In the genomic region with DNA sequence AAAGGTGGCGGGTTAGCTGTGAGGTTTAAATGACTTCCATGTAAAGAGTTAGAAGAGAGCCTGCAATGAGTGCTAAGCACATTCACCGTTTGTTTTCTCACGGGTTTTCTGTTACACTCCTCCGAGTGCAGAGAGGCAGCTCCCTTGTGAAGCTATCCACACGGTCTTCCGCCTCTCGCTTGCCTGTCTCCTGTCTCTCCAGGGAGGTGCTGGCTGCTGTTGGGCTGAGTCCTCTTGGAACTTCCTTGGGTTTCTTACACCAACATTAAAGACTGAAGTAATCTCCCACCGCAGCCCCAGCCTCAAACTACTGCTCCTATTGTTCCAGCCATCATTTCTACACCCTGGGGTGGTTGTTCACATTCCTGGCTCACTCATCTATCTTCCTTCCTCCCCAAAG, we compare ENCODE assay signal across 10 cellular contexts. TPM values are rescaled to one million over a fixed set of nuclear protein-coding genes. Genes with fewer than 3 reads are reported as not detected.
A peak's percentile ranks its signal among the peaks of the same experiment; 100 is the strongest.
DNase-seq lines count a peak whose midpoint lies in the region; ATAC-seq, FAIRE-seq and TF ChIP-seq lines count a peak whose summit lies in the region.
"Had no signal": no experiment of that assay in that cellular context is flagged by ENCODE, and none has a peak within 500 bp of the region (broad histone marks: within the 10 kb centered on the region; RNA-seq: fewer than 3 reads in every experiment).

No MANE protein-coding gene starts in this region.

- no peak overlapping the region for H3K9ac ChIP-seq in muscle layer of colon (ENCODE audit: low read length)

- POLR2A ChIA-PET in A549 (lab: Yijun Ruan, JAX), result no interaction called here

- H3K36me3 ChIP-seq in muscle layer of colon (ENCODE audit: insufficient read depth, low read length) (no peaks in the 10 kb centered on the region), adrenal gland (replicated peaks in 1 of 2) (no peaks in the 10 kb centered on the region)

- H3K4me1 ChIP-seq in A549 (peaks cover 76% of the 10 kb centered on the region), muscle layer of colon (ENCODE audit: insufficient read depth, low read length) (peaks cover 87% of the 10 kb centered on the region), adrenal gland (replicated peaks in 1 of 2) (peaks cover 48 to 66% of the 10 kb centered on the region in 2 donors)

- H3K4me1 Mint-ChIP-seq in stimulated activated naive B cell treated with anti-CD40 and anti-IgM and Interleukin-4, amounts not matched to agents 10 μg/mL and 1 μg/mL and 100 μg/mL, for 72 hours, result peaks cover 40 to 76% of the 10 kb centered on the region in 2 donors

- H3K9me3 ChIP-seq in A549 (no peaks in the 10 kb centered on the region), muscle layer of colon (ENCODE audit: low read length) (no peaks in the 10 kb centered on the region), adrenal gland (replicated peaks in 1 of 3) (no peaks in the 10 kb centered on the region)

- DNase-seq in A549 (ENCODE audit: low read depth in 1 of 2, low spot score in 1 of 2), result no peak
- peak; percentile 48 for DNase-seq in HT1080 (ENCODE audit: low read depth)
- peak; percentile 76 for DNase-seq in astrocyte of the spinal cord (ENCODE audit: low read depth, low spot score)
- DNase-seq in adrenal gland, result no peak
- no peak for DNase-seq in NCI-H2171 treated with DMSO at 0.1 percent for 48 hours (lab: John Stamatoyannopoulos, UW)
- DNase-seq in stimulated activated naive B cell treated with anti-CD40 and anti-IgM and Interleukin-4, amounts not matched to agents 10 μg/mL and 1 μg/mL and 100 μg/mL, for 72 hours, result no peak
- DNase-seq: NCI-H526 treated with DMSO at 0.1 percent for 48 hours had no signal

- no peak for TF ChIP-seq RAD21 in A549 (conservative IDR thresholded peaks at IDR 0.05 in 1 of 2, IDR thresholded peaks at IDR 0.05 in 1 of 2)

- no peak for TF ChIP-seq EP300 in A549 (IDR thresholded peaks at IDR 0.05)

- H3K27ac Mint-ChIP-seq in stimulated activated naive B cell treated with anti-CD40 and anti-IgM and Interleukin-4, amounts not matched to agents 10 μg/mL and 1 μg/mL and 100 μg/mL, for 72 hours, result no peak overlapping the region

- TF ChIP-seq POLR2A in A549 (IDR thresholded peaks at IDR 0.05; ENCODE audit: low read length), result no peak
- TF ChIP-seq POLR2A in adrenal gland (IDR thresholded peaks at IDR 0.05), result no peak

- no peaks in the 10 kb centered on the region for H3K27me3 Mint-ChIP-seq in stimulated activated naive B cell treated with anti-CD40 and anti-IgM and Interleukin-4, amounts not matched to agents 10 μg/mL and 1 μg/mL and 100 μg/mL, for 72 hours

- H3K9me3 Mint-ChIP-seq in stimulated activated naive B cell treated with anti-CD40 and anti-IgM and Interleukin-4, amounts not matched to agents 10 μg/mL and 1 μg/mL and 100 μg/mL, for 72 hours, result no peaks in the 10 kb centered on the region

- peak overlapping the region; percentile 99; the same call in 1 of the 3 replicates for H3K4me2 ChIP-seq in A549

- no peak overlapping the region for H3K4me3 ChIP-seq in A549
- no peak overlapping the region for H3K4me3 ChIP-seq in astrocyte of the spinal cord (ENCODE audit: low read depth, low read length)
- H3K4me3 ChIP-seq in muscle layer of colon (ENCODE audit: low read depth in 1 of 2, low read length in 2 of 2), result peak overlapping the region in 1 of 2 donors; percentile 7
- no peak overlapping the region for H3K4me3 ChIP-seq in adrenal gland

- H3K4me3 Mint-ChIP-seq in stimulated activated naive B cell treated with anti-CD40 and anti-IgM and Interleukin-4, amounts not matched to agents 10 μg/mL and 1 μg/mL and 100 μg/mL, for 72 hours, result no peak overlapping the region

- ATAC-seq in A549, result no peak
- ATAC-seq in stimulated activated naive B cell treated with anti-CD40 and anti-IgM and Interleukin-4, amounts not matched to agents 10 μg/mL and 1 μg/mL and 100 μg/mL, for 72 hours (replicated peaks), result no peak
- no peak for ATAC-seq in GM21576 (IDR thresholded peaks at IDR 0.05; ENCODE audit: unreplicated experiment)

- in situ Hi-C loops in astrocyte of the spinal cord (cut with HindIII; ENCODE audit: low sequenced_read_pairs), result no loop called here

- peaks cover 10 to 24% of the 10 kb centered on the region in 2 donors for H3K36me3 Mint-ChIP-seq in stimulated activated naive B cell treated with anti-CD40 and anti-IgM and Interleukin-4, amounts not matched to agents 10 μg/mL and 1 μg/mL and 100 μg/mL, for 72 hours

- WGBS in A549 (ENCODE audit: missing lambda C conversion rate), result 75% methylated on average over 8 of the region's 8 CpGs
- 71 to 76% (median 75%) methylated on average over 8 of the region's 8 CpGs for WGBS in adrenal gland, 4 donors

- TF ChIP-seq CTCF in A549 (IDR thresholded peaks at IDR 0.05) (no peak), astrocyte of the spinal cord (IDR thresholded peaks at IDR 0.05; ENCODE audit: low read depth, low read length) (no peak), adrenal gland (IDR thresholded peaks at IDR 0.05) (no peak)

- FAIRE-seq in A549 (lab: Jason Lieb, UNC), result no peak
- FAIRE-seq: G401.6 had no signal

- H3K27ac ChIP-seq in A549 (peak overlapping the region; percentile 3 to 75; a peak in 3 of 6 replicates), muscle layer of colon (ENCODE audit: low read depth, low read length) (peak overlapping the region; percentile 83), adrenal gland (peak overlapping the region in 2 of 5 donors; percentile 97 to 98)

- CTCF ChIA-PET in A549 (lab: Yijun Ruan, JAX), result interaction anchor here (0.6 to 2.4 kb wide), 4 partner anchors 10 to 119 kb away, joined by 3 to 7 read pairs (median 3); no protein-coding TSS in a partner anchor

- H3K27me3 ChIP-seq in muscle layer of colon (ENCODE audit: control insufficient read depth in 1 of 2, insufficient read depth in 2 of 2, low read length in 2 of 2) (no peaks in the 10 kb centered on the region), adrenal gland (no peaks in the 10 kb centered on the region)

- intact Hi-C loops in adrenal gland (cut with DNase I), result no loop called here

TF ChIP-seq in A549, 52 proteins besides CTCF, POLR2A, EP300 and RAD21 (continues in another document):
- TF ChIP-seq RCOR1 (IDR thresholded peaks at IDR 0.05; ENCODE audit: low read depth, low read length), result no peak
- TF ChIP-seq EHF (CRISPR knock-in tag; IDR thresholded peaks at IDR 0.05), result no peak
- no peak for TF ChIP-seq HOXA7 (CRISPR knock-in tag; IDR thresholded peaks at IDR 0.05)
- TF ChIP-seq KDM1A (IDR thresholded peaks at IDR 0.05; ENCODE audit: low read depth), result no peak
- TF ChIP-seq ZC3H11A (IDR thresholded peaks at IDR 0.05), result no peak
- TF ChIP-seq, protein P1, sequence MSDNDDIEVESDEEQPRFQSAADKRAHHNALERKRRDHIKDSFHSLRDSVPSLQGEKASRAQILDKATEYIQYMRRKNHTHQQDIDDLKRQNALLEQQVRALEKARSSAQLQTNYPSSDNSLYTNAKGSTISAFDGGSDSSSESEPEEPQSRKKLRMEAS (IDR thresholded peaks at IDR 0.05), result no peak
- TF ChIP-seq KDM5A (IDR thresholded peaks at IDR 0.05), result no peak
- TF ChIP-seq, protein P2, sequence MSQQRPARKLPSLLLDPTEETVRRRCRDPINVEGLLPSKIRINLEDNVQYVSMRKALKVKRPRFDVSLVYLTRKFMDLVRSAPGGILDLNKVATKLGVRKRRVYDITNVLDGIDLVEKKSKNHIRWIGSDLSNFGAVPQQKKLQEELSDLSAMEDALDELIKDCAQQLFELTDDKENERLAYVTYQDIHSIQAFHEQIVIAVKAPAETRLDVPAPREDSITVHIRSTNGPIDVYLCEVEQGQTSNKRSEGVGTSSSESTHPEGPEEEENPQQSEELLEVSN (IDR thresholded peaks at IDR 0.05; ENCODE audit: borderline replicate concordance, low read depth), result no peak
- no peak for TF ChIP-seq FOSB (CRISPR knock-in tag; IDR thresholded peaks at IDR 0.05)
- TF ChIP-seq, protein P3, sequence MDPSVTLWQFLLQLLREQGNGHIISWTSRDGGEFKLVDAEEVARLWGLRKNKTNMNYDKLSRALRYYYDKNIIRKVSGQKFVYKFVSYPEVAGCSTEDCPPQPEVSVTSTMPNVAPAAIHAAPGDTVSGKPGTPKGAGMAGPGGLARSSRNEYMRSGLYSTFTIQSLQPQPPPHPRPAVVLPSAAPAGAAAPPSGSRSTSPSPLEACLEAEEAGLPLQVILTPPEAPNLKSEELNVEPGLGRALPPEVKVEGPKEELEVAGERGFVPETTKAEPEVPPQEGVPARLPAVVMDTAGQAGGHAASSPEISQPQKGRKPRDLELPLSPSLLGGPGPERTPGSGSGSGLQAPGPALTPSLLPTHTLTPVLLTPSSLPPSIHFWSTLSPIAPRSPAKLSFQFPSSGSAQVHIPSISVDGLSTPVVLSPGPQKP (IDR thresholded peaks at IDR 0.05; ENCODE audit: low read depth, low read length), result no peak
- TF ChIP-seq JUN (IDR thresholded peaks at IDR 0.05), result no peak
- no peak for TF ChIP-seq RNF2 (IDR thresholded peaks at IDR 0.05; ENCODE audit: borderline replicate concordance, low read depth)
- TF ChIP-seq ZSCAN20 (CRISPR knock-in tag; IDR thresholded peaks at IDR 0.05), result no peak
- no peak for TF ChIP-seq ESRRA (IDR thresholded peaks at IDR 0.05; ENCODE audit: borderline replicate concordance, low read length)

RNA-seq across cellular contexts. Expression of a gene that starts 14.3 kb away (rescaled TPM):
- polyA plus RNA-seq in A549 (2011; rRNA removed) (73.2 and 77.0 TPM in 2 replicates), A549 (2017; fragmentation: RNase III; extraction: RNeasy Plus Mini Kit Qiagen cat#74134 plus additional on column Dnase treatment) (41.8 to 48.3 TPM (median 45.8 TPM) in 3 replicates), adrenal gland (10 to 100 TPM; 16.8 to 57.6 (median 24.5) TPM)
- 22.5 and 29.6 TPM in 2 replicates for polyA plus RNA-seq in A549 (2012; cell fraction: cytosol; rRNA removed)
- polyA plus RNA-seq in A549 (2012; cell fraction: nucleus; rRNA removed), result 30.1 and 31.2 TPM in 2 replicates
- polyA minus RNA-seq in A549 (2011; rRNA and poly(A)+ RNA removed), result 54.6 and 62.5 TPM in 2 replicates
- total RNA-seq in HT1080 (2014; rRNA removed; shearing (Covaris generic)), result 61.6 and 73.2 TPM in 2 replicates
- polyA plus RNA-seq in HT1080 (2015; cell fraction: cytosol; rRNA removed), result 57.4 and 68.9 TPM in 2 replicates
- 66.0 and 71.5 TPM in 2 replicates for polyA plus RNA-seq in HT1080 (2015; cell fraction: nucleus; rRNA removed)
- 100 to 1,000 TPM in 2 of 8 donors, 10 to 100 TPM in 6; 56.2 to 102 (median 87.6) TPM for total RNA-seq in adrenal gland

RNA-seq across cellular contexts. Expression of a gene that starts 41.3 kb away (rescaled TPM):
- polyA plus RNA-seq in A549 (2011; rRNA removed) (10.6 and 17.4 TPM in 2 replicates), A549 (2017; fragmentation: RNase III; extraction: RNeasy Plus Mini Kit Qiagen cat#74134 plus additional on column Dnase treatment) (8.7 to 10.0 TPM (median 9.1 TPM) in 3 replicates), adrenal gland (10 to 100 TPM; 18.7 to 37.7 (median 20.9) TPM)
- polyA plus RNA-seq in A549 (2012; cell fraction: cytosol; rRNA removed), result 11.0 and 11.8 TPM in 2 replicates
- 41.8 and 42.7 TPM in 2 replicates for polyA plus RNA-seq in A549 (2012; cell fraction: nucleus; rRNA removed)
- polyA minus RNA-seq in A549 (2011; rRNA and poly(A)+ RNA removed), result 5.8 and 7.5 TPM in 2 replicates
- total RNA-seq in HT1080 (2014; rRNA removed; shearing (Covaris generic)), result 1.5 and 2.2 TPM in 2 replicates
- polyA plus RNA-seq in HT1080 (2015; cell fraction: cytosol; rRNA removed), result 1.9 and 4.6 TPM in 2 replicates
- polyA plus RNA-seq in HT1080 (2015; cell fraction: nucleus; rRNA removed), result 9.2 and 10.3 TPM in 2 replicates
- 10 to 100 TPM in 6 of 8 donors, 1 to 10 TPM in 2; 6.9 to 19.4 (median 15.2) TPM for total RNA-seq in adrenal gland

Comparison
In these comparisons a context has a peak if more than half of its experiments do, and no peak if none do; other contexts are left out.
1. DNase-seq: peak in HT1080 (single experiment) and astrocyte of the spinal cord (single experiment); none in A549 (0 of 2), adrenal gland (0 of 7), NCI-H2171 treated with DMSO at 0.1 percent for 48 hours (single experiment) and stimulated activated naive B cell treated with anti-CD40 and anti-IgM and Interleukin-4, amounts not matched to agents 10 μg/mL and 1 μg/mL and 100 μg/mL, for 72 hours (single experiment).